7 cellular contexts compared by ENCODE assay signal in genomic region chr16:83113317-83113716, GRCh38.
DNase-seq lines count a peak whose midpoint lies in the region; ATAC-seq and TF ChIP-seq lines count a peak whose summit lies in the region.

No MANE protein-coding gene starts in this region.

- no peaks in the 10 kb centered on the region for H3K36me3 Mint-ChIP-seq in progenitor cell of endocrine pancreas (ENCODE audit: insufficient read depth)

- ATAC-seq in GM21529 (IDR thresholded peaks at IDR 0.05; ENCODE audit: unreplicated experiment) (no peak), HG03108 (IDR thresholded peaks at IDR 0.05; ENCODE audit: unreplicated experiment) (no peak)

- TF ChIP-seq CTCF in GM12875 (IDR thresholded peaks at IDR 0.05; ENCODE audit: borderline replicate concordance, insufficient read depth, low read depth, low read length), result peak; percentile 41; the same call in 1 of the 2 replicates
- peak; percentile 43 for TF ChIP-seq CTCF in fibroblast of mammary gland (conservative IDR thresholded peaks at IDR 0.05; ENCODE audit: control insufficient read depth, insufficient read depth, low read depth, low read length)
- TF ChIP-seq CTCF in progenitor cell of endocrine pancreas (IDR thresholded peaks at IDR 0.05; ENCODE audit: unreplicated experiment), result peak; percentile 86

- DNase-seq in NCI-H69 (lab: John Stamatoyannopoulos, UW) (peak; percentile 20), fibroblast of mammary gland (ENCODE audit: low read depth) (peak; percentile 17), progenitor cell of endocrine pancreas (ENCODE audit: low spot score, unreplicated experiment) (peak; percentile 25), mesenteric fat pad (ENCODE audit: low spot score) (no peak)

- no peak overlapping the region for H3K4me3 ChIP-seq in GM12875 (ENCODE audit: low read depth, low read length)
- H3K4me3 ChIP-seq in fibroblast of mammary gland (ENCODE audit: control insufficient read depth, low read depth, low read length), result no peak overlapping the region

- no peak overlapping the region for H3K4me3 Mint-ChIP-seq in progenitor cell of endocrine pancreas (ENCODE audit: low read depth)

- H3K27ac Mint-ChIP-seq in progenitor cell of endocrine pancreas, result no peak overlapping the region

- H3K9me3 Mint-ChIP-seq in progenitor cell of endocrine pancreas (ENCODE audit: low read depth), result no peaks in the 10 kb centered on the region

- H3K4me1 Mint-ChIP-seq in progenitor cell of endocrine pancreas (ENCODE audit: low read depth), result no peaks in the 10 kb centered on the region

- peaks cover 33% of the 10 kb centered on the region for H3K27me3 Mint-ChIP-seq in progenitor cell of endocrine pancreas
